ENCODE assay signal across 8 cellular contexts in genomic region chr7:76281006-76281705, GRCh38. TPM values are rescaled to one million over a fixed set of nuclear protein-coding genes. Genes with fewer than 3 reads are reported as not detected.
DNase-seq lines count a peak whose midpoint lies in the region; ATAC-seq, FAIRE-seq and TF ChIP-seq lines count a peak whose summit lies in the region.

No MANE protein-coding gene starts in this region.

- ATAC-seq in lung (ENCODE audit: insufficient read depth, low FRiP score), result no peak

- POLR2A ChIA-PET in MCF 10A (lab: Yijun Ruan, JAX), result interaction anchor here (1.3 to 2.5 kb wide), 2 partner anchors 10 to 37 kb away, joined by 6 to 7 read pairs; no protein-coding TSS in a partner anchor

- DNase-seq in activated naive CD4-positive, alpha-beta T cell treated with Interleukin-2 at 50 U/mL for 16 hours, result peak; percentile 19
- DNase-seq in activated naive CD4-positive, alpha-beta T cell treated with anti-CD3 and anti-CD28 coated beads, Interleukin-2, amount 50 U/mL, for 16 hours, result no peak
- DNase-seq in MCF 10A (ENCODE audit: unreplicated experiment), result no peak
- DNase-seq in lung (ENCODE audit: low spot score), result no peak
- DNase-seq in urothelium cell line (ENCODE audit: low spot score), result peak; percentile 39
- no peak for DNase-seq in A172 (ENCODE audit: low spot score)
- DNase-seq in activated CD4-positive, alpha-beta T cell treated with anti-CD3 and anti-CD28 coated beads, Interleukin-2, amount 50 U/mL, for 4 hours, result no peak
- no peak for DNase-seq in GM19239 (ENCODE audit: insufficient read length, low spot score)

- H3K4me3 Mint-ChIP-seq in MCF 10A (ENCODE audit: unreplicated experiment), result peak overlapping the region; percentile 48

- peak overlapping the region; percentile 24 for H3K4me3 ChIP-seq in lung

- H3K4me1 ChIP-seq in lung (ENCODE audit: control insufficient read depth in 2 of 2, insufficient read depth in 2 of 2, low read length in 2 of 2), result peaks cover 0 to 9% of the 10 kb centered on the region in 2 donors

- no TSS peak for BruUV-seq in MCF 10A (replicated peaks; lab: Mats Ljungman, UMichigan)

- CTCF ChIA-PET in MCF 10A (lab: Yijun Ruan, JAX), result interaction anchor here (0.5 to 2.3 kb wide), 4 partner anchors 10 to 529 kb away, joined by 3 to 12 read pairs (median 6); no protein-coding TSS in a partner anchor

- peaks cover 4% of the 10 kb centered on the region for H3K36me3 Mint-ChIP-seq in MCF 10A (ENCODE audit: insufficient read depth, unreplicated experiment)

- H3K9me3 ChIP-seq in lung (ENCODE audit: control insufficient read depth in 2 of 2, insufficient read depth in 1 of 2, low read length in 1 of 2), result peaks cover 0 to 3% of the 10 kb centered on the region in 2 donors

- H3K4me1 Mint-ChIP-seq in MCF 10A (ENCODE audit: insufficient read depth, unreplicated experiment), result peaks cover 14% of the 10 kb centered on the region

- 3 to 6% methylated on average over 27 to 63 of the region's 63 CpGs for WGBS in lung, 2 donors

- TF ChIP-seq CTCF in MCF 10A (IDR thresholded peaks at IDR 0.05; ENCODE audit: unreplicated experiment) (no peak), lung (IDR thresholded peaks at IDR 0.05; ENCODE audit: control extremely low read depth, extremely low read depth) (no peak)

- H3K36me3 ChIP-seq in lung (ENCODE audit: control insufficient read depth in 2 of 2, insufficient read depth in 2 of 2, low read length in 2 of 2), result no peaks in the 10 kb centered on the region

- no peaks in the 10 kb centered on the region for H3K9me3 Mint-ChIP-seq in MCF 10A (ENCODE audit: unreplicated experiment)

- no peak overlapping the region for H3K27ac ChIP-seq in lung (ENCODE audit: low read depth in 1 of 2, low read length in 1 of 2)

- H3K27ac Mint-ChIP-seq in MCF 10A (ENCODE audit: low read depth, unreplicated experiment), result no peak overlapping the region

- intact Hi-C loops in MCF 10A (cut with micrococcal nuclease), result no loop called here

- FAIRE-seq in urothelium cell line (lab: Jason Lieb, UNC), result no peak
- FAIRE-seq in GM19239 (lab: Jason Lieb, UNC), result no peak

- H3K27me3 ChIP-seq in lung (ENCODE audit: control insufficient read depth, insufficient read depth), result no peaks in the 10 kb centered on the region

- H3K27me3 Mint-ChIP-seq in MCF 10A (ENCODE audit: insufficient read depth, unreplicated experiment), result peaks cover 34% of the 10 kb centered on the region

RNA-seq across cellular contexts. Expression of gene HSPB1, which starts 21.3 kb away (rescaled TPM):
- total RNA-seq in MCF 10A (2022) (158 and 198 TPM in 2 replicates), lung (100 to 1,000 TPM in 1 of 2 donors, 10 to 100 TPM in 1; 89.6 to 529 TPM)
- polyA plus RNA-seq in lung, result 100 to 1,000 TPM; 336 to 376 TPM
- total RNA-seq in A172 (2014; rRNA removed; shearing (Covaris generic)), result 235 and 382 TPM in 2 replicates

Comparison
In these comparisons a context has a peak if more than half of its experiments do, and no peak if none do; other contexts are left out.
1. DNase-seq: peak in activated naive CD4-positive, alpha-beta T cell treated with Interleukin-2 at 50 U/mL for 16 hours (single experiment) and urothelium cell line (single experiment); none in activated naive CD4-positive, alpha-beta T cell treated with anti-CD3 and anti-CD28 coated beads, Interleukin-2, amount 50 U/mL, for 16 hours (single experiment), MCF 10A (single experiment), lung (single experiment), A172 (single experiment), activated CD4-positive, alpha-beta T cell treated with anti-CD3 and anti-CD28 coated beads, Interleukin-2, amount 50 U/mL, for 4 hours (0 of 2) and GM19239 (single experiment).